In genomic region chr7:98795741-98796493, GRCh38 we compare ENCODE assay signal across 13 cellular contexts.
DNase-seq lines count a peak whose midpoint lies in the region; ATAC-seq and TF ChIP-seq lines count a peak whose summit lies in the region.
"Had no signal": no experiment of that assay in that cellular context is flagged by ENCODE, and none has a peak within 500 bp of the region (broad histone marks: within the 10 kb centered on the region; RNA-seq: fewer than 3 reads in every experiment).

No MANE protein-coding gene starts in this region.

- H3K4me2 ChIP-seq in Karpas-422 (ENCODE audit: low read depth, low read length, poor library complexity, severe bottlenecking): no peak overlapping the region

- no peaks in the 10 kb centered on the region for H3K36me3 ChIP-seq in Karpas-422 (ENCODE audit: insufficient read depth, low read length)
- no peaks in the 10 kb centered on the region for H3K36me3 ChIP-seq in naive thymus-derived CD4-positive, alpha-beta T cell (ENCODE audit: control insufficient read depth in 2 of 3, insufficient read depth in 3 of 3, low read length in 3 of 3)

- H2AFZ ChIP-seq in Karpas-422 (ENCODE audit: low read length): no peak overlapping the region

- intact Hi-C loops in naive thymus-derived CD4-positive, alpha-beta T cell (cut with micrococcal nuclease): no loop called here

- peak; percentile 70 for DNase-seq in GM12864 (ENCODE audit: low read depth)
- DNase-seq in Karpas-422: peak; percentile 46
- DNase-seq in OCI-M2 (lab: John Stamatoyannopoulos, UW; ENCODE audit: unreplicated experiment): no peak
- DNase-seq in NCI-H2227 treated with DMSO at 0.1 percent for 48 hours (lab: John Stamatoyannopoulos, UW): no peak
- DNase-seq in globus pallidus (ENCODE audit: low spot score): no peak
- DNase-seq in naive thymus-derived CD4-positive, alpha-beta T cell: no peak
- DNase-seq: activated gamma-delta T cell treated with Interleukin-2 at 50 U/mL for 16 hours; CD4-positive, alpha-beta memory T cell; effector CD4-positive, alpha-beta T cell; Kasumi-1; naive thymus-derived CD8-positive, alpha-beta T cell had no signal

- peaks cover 3% of the 10 kb centered on the region; the same call in 1 of the 2 replicates for H3K9me3 ChIP-seq in Karpas-422 (ENCODE audit: low read length)
- H3K9me3 ChIP-seq in naive thymus-derived CD4-positive, alpha-beta T cell (ENCODE audit: control insufficient read depth in 2 of 3, low read length in 3 of 3): peaks cover 0 to under 1% (median 0%) of the 10 kb centered on the region in 3 experiments

- H3K27me3 Mint-ChIP-seq in naive thymus-derived CD4-positive, alpha-beta T cell: peaks cover 0 to 14% (median 8%) of the 10 kb centered on the region in 5 donors

- H3K27me3 ChIP-seq in Karpas-422 (ENCODE audit: low read length): no peaks in the 10 kb centered on the region; the same call in 1 of the 2 replicates
- no peaks in the 10 kb centered on the region for H3K27me3 ChIP-seq in naive thymus-derived CD4-positive, alpha-beta T cell (ENCODE audit: control insufficient read depth in 2 of 2, insufficient read depth in 2 of 2, low read length in 2 of 2)

- ATAC-seq in GM19351 (IDR thresholded peaks at IDR 0.05; ENCODE audit: unreplicated experiment) (peak; percentile 98), HG02852 (IDR thresholded peaks at IDR 0.05; ENCODE audit: unreplicated experiment) (peak; percentile 87)
- no peak for ATAC-seq in naive thymus-derived CD4-positive, alpha-beta T cell
- ATAC-seq: naive thymus-derived CD8-positive, alpha-beta T cell had no signal

- H3K9ac ChIP-seq in Karpas-422 (ENCODE audit: low read length): no peak overlapping the region

- CTCF ChIA-PET in naive thymus-derived CD4-positive, alpha-beta T cell (lab: Charles Lee): no interaction called here

- no peaks in the 10 kb centered on the region for H3K9me2 ChIP-seq in Karpas-422 (replicated peaks; ENCODE audit: insufficient read depth, low read length)

- no peak overlapping the region for H3K4me3 ChIP-seq in GM12864 (ENCODE audit: low read depth, low read length)
- H3K4me3 ChIP-seq in Karpas-422 (ENCODE audit: low read length): no peak overlapping the region
- no peak overlapping the region for H3K4me3 ChIP-seq in naive thymus-derived CD4-positive, alpha-beta T cell (ENCODE audit: low read length)

- H3K27ac ChIP-seq in Karpas-422 (ENCODE audit: low read length): no peak overlapping the region
- no peak overlapping the region for H3K27ac ChIP-seq in naive thymus-derived CD4-positive, alpha-beta T cell (ENCODE audit: low read depth, low read length)

- H3K4me1 Mint-ChIP-seq in naive thymus-derived CD4-positive, alpha-beta T cell: no peaks in the 10 kb centered on the region
- H3K4me1 Mint-ChIP-seq: CD4-positive, alpha-beta memory T cell; naive thymus-derived CD8-positive, alpha-beta T cell had no signal

- no peaks in the 10 kb centered on the region for H3K79me2 ChIP-seq in Karpas-422 (ENCODE audit: low read length)

- no peak for TF ChIP-seq CTCF in GM12864 (IDR thresholded peaks at IDR 0.05; ENCODE audit: low read depth, low read length, missing control alignments)

- peaks cover 3 to 19% (median 12%) of the 10 kb centered on the region in 11 donors for H3K9me3 Mint-ChIP-seq in naive thymus-derived CD4-positive, alpha-beta T cell

- no peaks in the 10 kb centered on the region for H4K20me1 ChIP-seq in Karpas-422 (ENCODE audit: insufficient read depth, low read depth, low read length)

- no peak overlapping the region for H3K4me3 Mint-ChIP-seq in naive thymus-derived CD4-positive, alpha-beta T cell
- H3K4me3 Mint-ChIP-seq: CD4-positive, alpha-beta memory T cell; naive thymus-derived CD8-positive, alpha-beta T cell had no signal

- H3K4me1 ChIP-seq in Karpas-422 (ENCODE audit: low read length): peaks cover 24% of the 10 kb centered on the region
- no peaks in the 10 kb centered on the region for H3K4me1 ChIP-seq in naive thymus-derived CD4-positive, alpha-beta T cell (ENCODE audit: control insufficient read depth in 2 of 2, insufficient read depth in 2 of 2, low read length in 2 of 2)

- H3K36me3 Mint-ChIP-seq in naive thymus-derived CD4-positive, alpha-beta T cell: peaks cover 0 to 10% (median 0%) of the 10 kb centered on the region in 5 donors
- H3K36me3 Mint-ChIP-seq: CD4-positive, alpha-beta memory T cell had no signal

- H3K27ac Mint-ChIP-seq in naive thymus-derived CD4-positive, alpha-beta T cell: no peak overlapping the region
- H3K27ac Mint-ChIP-seq: CD4-positive, alpha-beta memory T cell had no signal

- POLR2A ChIA-PET in naive thymus-derived CD4-positive, alpha-beta T cell (lab: Charles Lee): no interaction called here

Comparison
In these comparisons a context has a peak if more than half of its experiments do, and no peak if none do; other contexts are left out.
1. DNase-seq: peak in GM12864 (single experiment) and Karpas-422 (single experiment); none in OCI-M2 (single experiment), NCI-H2227 treated with DMSO at 0.1 percent for 48 hours (single experiment), globus pallidus (single experiment) and naive thymus-derived CD4-positive, alpha-beta T cell (0 of 9).